11 cellular contexts compared by ENCODE assay signal in the genomic region with DNA sequence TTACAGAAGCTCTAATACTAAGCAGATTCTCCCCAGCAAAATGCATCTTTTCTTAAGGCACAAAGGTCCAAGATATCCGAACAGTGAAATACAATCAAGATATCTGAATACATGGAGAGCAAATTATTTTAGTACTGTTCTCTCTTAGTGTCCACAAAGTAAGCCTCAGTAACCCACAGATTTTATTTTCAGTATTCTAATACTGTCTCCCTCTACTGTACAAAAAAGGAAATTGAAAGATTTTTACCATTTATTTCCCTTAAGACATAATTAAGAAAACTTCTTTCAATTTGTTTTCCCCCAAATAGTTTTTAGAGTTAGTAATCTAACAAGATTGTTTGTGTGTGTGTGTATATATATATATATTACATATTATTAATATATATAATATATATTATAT. TPM values are rescaled to one million over a fixed set of nuclear protein-coding genes. Genes with fewer than 3 reads are reported as not detected.
DNase-seq lines count a peak whose midpoint lies in the region; ATAC-seq and TF ChIP-seq lines count a peak whose summit lies in the region.
"Had no signal": no experiment of that assay in that cellular context is flagged by ENCODE, and none has a peak within 500 bp of the region (broad histone marks: within the 10 kb centered on the region; RNA-seq: fewer than 3 reads in every experiment).

No MANE protein-coding gene starts in this region.

- H3K4me3 Mint-ChIP-seq in MCF 10A (ENCODE audit: unreplicated experiment) (no peak overlapping the region), T-cell (no peak overlapping the region)
- H3K4me3 Mint-ChIP-seq: activated CD4-positive, alpha-beta memory T cell treated with anti-CD3 and anti-CD28 coated beads for 36 hours had no signal

- TF ChIP-seq CTCF in MCF 10A (IDR thresholded peaks at IDR 0.05; ENCODE audit: unreplicated experiment) (peak; percentile 12), breast epithelium (IDR thresholded peaks at IDR 0.05) (no peak), smooth muscle cell (IDR thresholded peaks at IDR 0.05; ENCODE audit: borderline replicate concordance, insufficient read depth, poor library complexity, severe bottlenecking) (peak; percentile 30)

- H3K36me3 Mint-ChIP-seq in MCF 10A (ENCODE audit: insufficient read depth, unreplicated experiment) = no peaks in the 10 kb centered on the region
- H3K36me3 Mint-ChIP-seq in T-cell = no peaks in the 10 kb centered on the region
- H3K36me3 Mint-ChIP-seq: activated CD4-positive, alpha-beta memory T cell treated with anti-CD3 and anti-CD28 coated beads for 36 hours had no signal

- H3K4me1 Mint-ChIP-seq in MCF 10A (ENCODE audit: insufficient read depth, unreplicated experiment) (no peaks in the 10 kb centered on the region), T-cell (no peaks in the 10 kb centered on the region)

- no peak for TF ChIP-seq POLR2A in breast epithelium (IDR thresholded peaks at IDR 0.05)

- H3F3A ChIP-seq in smooth muscle cell (ENCODE audit: low read depth) = no peaks in the 10 kb centered on the region

- H3K4me2 ChIP-seq in smooth muscle cell = no peak overlapping the region

- 80% methylated on average over 1 of the region's 1 CpG for WGBS in smooth muscle cell (ENCODE audit: low lambda C conversion rate)

- no peaks in the 10 kb centered on the region for H3K9me3 Mint-ChIP-seq in MCF 10A (ENCODE audit: unreplicated experiment)
- H3K9me3 Mint-ChIP-seq in T-cell = no peaks in the 10 kb centered on the region
- H3K9me3 Mint-ChIP-seq: activated CD4-positive, alpha-beta memory T cell treated with anti-CD3 and anti-CD28 coated beads for 36 hours had no signal

- H3K27ac Mint-ChIP-seq in MCF 10A (ENCODE audit: low read depth, unreplicated experiment) (no peak overlapping the region), T-cell (no peak overlapping the region)
- H3K27ac Mint-ChIP-seq: activated CD4-positive, alpha-beta memory T cell treated with anti-CD3 and anti-CD28 coated beads for 36 hours had no signal

- CTCF ChIA-PET in MCF 10A (lab: Yijun Ruan, JAX) (no interaction called here), T-cell (lab: Charles Lee) (no interaction called here)

- H3K27me3 Mint-ChIP-seq in MCF 10A (ENCODE audit: insufficient read depth, unreplicated experiment) (no peaks in the 10 kb centered on the region), T-cell (peaks cover 0 to 3% of the 10 kb centered on the region in 2 donors)

- no peaks in the 10 kb centered on the region for H3K79me2 ChIP-seq in smooth muscle cell (ENCODE audit: low read depth)

- H3K4me1 ChIP-seq in breast epithelium = no peaks in the 10 kb centered on the region
- no peaks in the 10 kb centered on the region for H3K4me1 ChIP-seq in smooth muscle cell (ENCODE audit: low read depth)

- POLR2A ChIA-PET in MCF 10A (lab: Yijun Ruan, JAX) (interaction anchor here (0.9 kb wide), 1 partner anchor 24 kb away, joined by 4 read pairs; the partner anchor contains the start of gene NOL6), T-cell (lab: Charles Lee) (no interaction called here)

- H4K20me1 ChIP-seq in smooth muscle cell (ENCODE audit: low read depth) = no peaks in the 10 kb centered on the region

- H2AFZ ChIP-seq in smooth muscle cell (ENCODE audit: low read depth) = no peak overlapping the region

- no TSS peak for BruUV-seq in MCF 10A (replicated peaks; lab: Mats Ljungman, UMichigan)

- H3K4me3 ChIP-seq in breast epithelium (no peak overlapping the region), smooth muscle cell (no peak overlapping the region)

- no peaks in the 10 kb centered on the region for H3K27me3 ChIP-seq in breast epithelium
- no peaks in the 10 kb centered on the region for H3K27me3 ChIP-seq in smooth muscle cell (ENCODE audit: low read depth)

- intact Hi-C loops in MCF 10A (cut with micrococcal nuclease) = no loop called here
- intact Hi-C loops in breast epithelium (cut with DNase I; ENCODE audit: low total_unique reads) = no loop called here

- DNase-seq in MCF 10A (ENCODE audit: unreplicated experiment) (no peak), breast epithelium (ENCODE audit: low spot score in 2 of 2) (no peak), NCI-H1694 treated with DMSO at 0.1 percent for 48 hours (lab: John Stamatoyannopoulos, UW) (peak; percentile 27), dermis blood vessel endothelial cell (peak; percentile 31), smooth muscle cell (lab: John Stamatoyannopoulos, UW; ENCODE audit: unreplicated experiment) (no peak), T-cell (no peak), pons (ENCODE audit: low spot score) (no peak)
- DNase-seq: activated CD4-positive, alpha-beta memory T cell treated with anti-CD3 and anti-CD28 coated beads for 36 hours; DMS79; NK-92 treated with Interleukin-12 subunit alpha and Interleukin-12 subunit beta, amount 100 ng/mL, for 24 hours had no signal

- ATAC-seq in T-cell (replicated peaks in 1 of 4) = no peak
- no peak for ATAC-seq in HG03521 (IDR thresholded peaks at IDR 0.05; ENCODE audit: unreplicated experiment)

- no peaks in the 10 kb centered on the region for H3K9me3 ChIP-seq in breast epithelium
- H3K9me3 ChIP-seq in smooth muscle cell (replicated peaks; ENCODE audit: low read depth) = no peaks in the 10 kb centered on the region

- H3K27ac ChIP-seq in breast epithelium = no peak overlapping the region
- no peak overlapping the region for H3K27ac ChIP-seq in smooth muscle cell (ENCODE audit: low read depth)

- H3K9ac ChIP-seq in smooth muscle cell (ENCODE audit: low read depth) = no peak overlapping the region

- no peaks in the 10 kb centered on the region for H3K36me3 ChIP-seq in breast epithelium
- no peaks in the 10 kb centered on the region for H3K36me3 ChIP-seq in smooth muscle cell (ENCODE audit: low read depth)

RNA-seq across cellular contexts. Expression of gene NOL6, which starts 24.7 kb away (rescaled TPM):
- total RNA-seq in MCF 10A (2022) (37.2 and 48.6 TPM in 2 replicates), breast epithelium (10 to 100 TPM; 14.2 to 23.9 (median 22.3) TPM), dermis blood vessel endothelial cell (15.5 and 30.2 TPM in 2 replicates), smooth muscle cell (14.0 and 23.0 TPM in 2 replicates), T-cell (10 to 100 TPM; 35.1 to 57.6 (median 47.1) TPM)
- polyA plus RNA-seq in smooth muscle cell = 19.8 and 23.4 TPM in 2 replicates

RNA-seq across cellular contexts. Expression of gene ANKRD18B, which starts 25.7 kb away (rescaled TPM):
- total RNA-seq in MCF 10A (2022) (12.5 and 13.0 TPM in 2 replicates), breast epithelium (not detected), dermis blood vessel endothelial cell (under 0.01 and 1.4 TPM in 2 replicates), smooth muscle cell (0.04 and 0.27 TPM in 2 replicates), T-cell (1 to 10 TPM in 3 of 5 donors, under 1 TPM in 1, not detected in 1; 0.76 to 2.6 (median 1.9) TPM)
- 1.0 TPM in 1 of 2 replicates, not detected in the other for polyA plus RNA-seq in smooth muscle cell

RNA-seq across cellular contexts. Expression of gene AQP3, which starts 51.0 kb away (rescaled TPM):
- total RNA-seq in MCF 10A (2022) (0.83 and 0.89 TPM in 2 replicates), breast epithelium (10 to 100 TPM; 19.0 to 47.9 (median 45.1) TPM), dermis blood vessel endothelial cell (under 0.01 and 0.51 TPM in 2 replicates), smooth muscle cell (20.9 and 33.3 TPM in 2 replicates), T-cell (100 to 1,000 TPM in 3 of 5 donors, 10 to 100 TPM in 2; 85.7 to 130 (median 111) TPM)
- polyA plus RNA-seq in smooth muscle cell = 29.3 and 30.8 TPM in 2 replicates

Comparison
In these comparisons a context has a peak if more than half of its experiments do, and no peak if none do; other contexts are left out.
1. CTCF ChIP-seq: peak in MCF 10A (single experiment) and smooth muscle cell (single experiment); none in breast epithelium (0 of 3).
2. RNA of gene AQP3, which starts 51.0 kb away (total RNA-seq): 85.7 to 130 TPM in T-cell, 19.0 to 47.9 TPM in breast epithelium and 20.9 to 33.3 TPM in smooth muscle cell; 0.83 to 0.89 TPM in MCF 10A and under 0.01 to 0.51 TPM in dermis blood vessel endothelial cell; every median in the first group is over 10 times any median in the second.
3. DNase-seq: peak in NCI-H1694 treated with DMSO at 0.1 percent for 48 hours (single experiment) and dermis blood vessel endothelial cell (single experiment); none in MCF 10A (single experiment), breast epithelium (0 of 2), smooth muscle cell (single experiment), T-cell (0 of 34) and pons (single experiment).